ENCODE assay signal across 1 cellular context in the genomic region with DNA sequence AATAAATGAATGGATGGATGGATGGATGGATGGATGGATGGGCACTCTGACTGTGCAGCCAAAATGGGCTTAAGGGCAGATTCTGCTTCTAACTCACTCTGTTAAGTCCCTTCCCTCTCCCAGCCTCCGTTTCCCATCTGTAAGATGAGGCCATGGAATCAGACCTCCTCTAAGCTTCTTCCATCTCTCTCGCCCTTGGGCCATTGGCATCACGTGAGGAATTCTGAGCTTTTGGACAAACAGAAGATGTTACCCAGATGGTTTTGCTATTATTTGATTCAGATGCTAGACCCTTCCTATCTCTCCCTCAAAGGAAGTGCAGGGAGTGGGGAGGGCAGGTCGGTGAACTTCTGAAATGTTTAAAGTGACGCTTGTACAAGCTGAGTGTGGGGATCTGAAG.
TF ChIP-seq lines count a peak whose summit lies in the region.

No MANE protein-coding gene starts in this region.

TF ChIP-seq in IMR-90, 13 proteins besides CTCF, POLR2A, EP300 and RAD21:
- TF ChIP-seq BHLHE40 (IDR thresholded peaks at IDR 0.05; ENCODE audit: low read depth, low read length) (no peak), MAZ (IDR thresholded peaks at IDR 0.05; ENCODE audit: borderline replicate concordance, low read depth, low read length) (no peak), NFE2L2 (IDR thresholded peaks at IDR 0.05; ENCODE audit: low read depth, low read length) (no peak), RCOR1 (IDR thresholded peaks at IDR 0.05; ENCODE audit: insufficient replicate concordance, low read length) (no peak), CEBPB (IDR thresholded peaks at IDR 0.05; ENCODE audit: low read depth, low read length) (no peak), CHD1 (IDR thresholded peaks at IDR 0.05; ENCODE audit: low read depth, low read length) (no peak), SMC3 (IDR thresholded peaks at IDR 0.05; ENCODE audit: low read depth, low read length) (no peak), FOS (IDR thresholded peaks at IDR 0.05; ENCODE audit: low read depth, low read length) (no peak), MAFK (IDR thresholded peaks at IDR 0.05; ENCODE audit: low read depth, low read length) (no peak), MXI1 (IDR thresholded peaks at IDR 0.05; ENCODE audit: borderline replicate concordance, low read depth, low read length) (no peak), RFX5 (IDR thresholded peaks at IDR 0.05; ENCODE audit: low read depth, low read length) (no peak)
- TF ChIP-seq, protein P1, sequence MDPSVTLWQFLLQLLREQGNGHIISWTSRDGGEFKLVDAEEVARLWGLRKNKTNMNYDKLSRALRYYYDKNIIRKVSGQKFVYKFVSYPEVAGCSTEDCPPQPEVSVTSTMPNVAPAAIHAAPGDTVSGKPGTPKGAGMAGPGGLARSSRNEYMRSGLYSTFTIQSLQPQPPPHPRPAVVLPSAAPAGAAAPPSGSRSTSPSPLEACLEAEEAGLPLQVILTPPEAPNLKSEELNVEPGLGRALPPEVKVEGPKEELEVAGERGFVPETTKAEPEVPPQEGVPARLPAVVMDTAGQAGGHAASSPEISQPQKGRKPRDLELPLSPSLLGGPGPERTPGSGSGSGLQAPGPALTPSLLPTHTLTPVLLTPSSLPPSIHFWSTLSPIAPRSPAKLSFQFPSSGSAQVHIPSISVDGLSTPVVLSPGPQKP (IDR thresholded peaks at IDR 0.05; ENCODE audit: borderline replicate concordance, low read depth, low read length), result no peak
- TF ChIP-seq, protein P2, sequence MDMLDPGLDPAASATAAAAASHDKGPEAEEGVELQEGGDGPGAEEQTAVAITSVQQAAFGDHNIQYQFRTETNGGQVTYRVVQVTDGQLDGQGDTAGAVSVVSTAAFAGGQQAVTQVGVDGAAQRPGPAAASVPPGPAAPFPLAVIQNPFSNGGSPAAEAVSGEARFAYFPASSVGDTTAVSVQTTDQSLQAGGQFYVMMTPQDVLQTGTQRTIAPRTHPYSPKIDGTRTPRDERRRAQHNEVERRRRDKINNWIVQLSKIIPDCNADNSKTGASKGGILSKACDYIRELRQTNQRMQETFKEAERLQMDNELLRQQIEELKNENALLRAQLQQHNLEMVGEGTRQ (IDR thresholded peaks at IDR 0.05; ENCODE audit: low read depth, low read length), result no peak
